Comparison of ENCODE assay signal across 2 cellular contexts in the genomic region with DNA sequence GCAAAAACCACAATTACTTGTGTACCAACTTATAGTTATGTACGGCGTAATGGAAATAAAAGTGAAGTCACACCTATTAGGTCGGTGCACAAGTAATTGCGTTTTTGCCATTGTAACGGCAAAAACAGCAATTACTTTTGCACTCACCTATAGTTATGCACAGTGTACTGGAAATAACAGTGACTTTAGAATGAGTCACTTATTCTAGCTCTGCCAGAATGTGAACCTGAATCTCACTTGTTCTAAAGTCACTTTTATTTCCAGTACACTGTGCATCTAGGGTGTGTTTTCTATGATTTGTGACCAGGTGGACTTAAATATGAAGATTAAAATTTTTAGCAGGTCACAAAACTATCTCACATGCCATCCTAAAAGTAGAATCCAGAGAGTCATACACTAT.
TF ChIP-seq lines count a peak whose summit lies in the region.

No MANE protein-coding gene starts in this region.

TF ChIP-seq in SK-N-SH treated with all-trans-retinoic acid at 6 μM for 48 hours, 23 proteins besides CTCF, POLR2A, EP300 and RAD21 (continued from another document):
- TF ChIP-seq, protein P1, sequence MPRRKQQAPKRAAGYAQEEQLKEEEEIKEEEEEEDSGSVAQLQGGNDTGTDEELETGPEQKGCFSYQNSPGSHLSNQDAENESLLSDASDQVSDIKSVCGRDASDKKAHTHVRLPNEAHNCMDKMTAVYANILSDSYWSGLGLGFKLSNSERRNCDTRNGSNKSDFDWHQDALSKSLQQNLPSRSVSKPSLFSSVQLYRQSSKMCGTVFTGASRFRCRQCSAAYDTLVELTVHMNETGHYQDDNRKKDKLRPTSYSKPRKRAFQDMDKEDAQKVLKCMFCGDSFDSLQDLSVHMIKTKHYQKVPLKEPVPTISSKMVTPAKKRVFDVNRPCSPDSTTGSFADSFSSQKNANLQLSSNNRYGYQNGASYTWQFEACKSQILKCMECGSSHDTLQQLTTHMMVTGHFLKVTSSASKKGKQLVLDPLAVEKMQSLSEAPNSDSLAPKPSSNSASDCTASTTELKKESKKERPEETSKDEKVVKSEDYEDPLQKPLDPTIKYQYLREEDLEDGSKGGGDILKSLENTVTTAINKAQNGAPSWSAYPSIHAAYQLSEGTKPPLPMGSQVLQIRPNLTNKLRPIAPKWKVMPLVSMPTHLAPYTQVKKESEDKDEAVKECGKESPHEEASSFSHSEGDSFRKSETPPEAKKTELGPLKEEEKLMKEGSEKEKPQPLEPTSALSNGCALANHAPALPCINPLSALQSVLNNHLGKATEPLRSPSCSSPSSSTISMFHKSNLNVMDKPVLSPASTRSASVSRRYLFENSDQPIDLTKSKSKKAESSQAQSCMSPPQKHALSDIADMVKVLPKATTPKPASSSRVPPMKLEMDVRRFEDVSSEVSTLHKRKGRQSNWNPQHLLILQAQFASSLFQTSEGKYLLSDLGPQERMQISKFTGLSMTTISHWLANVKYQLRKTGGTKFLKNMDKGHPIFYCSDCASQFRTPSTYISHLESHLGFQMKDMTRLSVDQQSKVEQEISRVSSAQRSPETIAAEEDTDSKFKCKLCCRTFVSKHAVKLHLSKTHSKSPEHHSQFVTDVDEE (CRISPR knock-in tag; IDR thresholded peaks at IDR 0.05), result no peak
- no peak for TF ChIP-seq RARB (CRISPR knock-in tag; IDR thresholded peaks at IDR 0.05)
- no peak for TF ChIP-seq GLIS3 (CRISPR knock-in tag; IDR thresholded peaks at IDR 0.05)
- TF ChIP-seq TCF4 (CRISPR knock-in tag; IDR thresholded peaks at IDR 0.05; ENCODE audit: borderline replicate concordance), result no peak
- TF ChIP-seq OSR1 (CRISPR knock-in tag; IDR thresholded peaks at IDR 0.05), result no peak
- no peak for TF ChIP-seq ZNF70 (CRISPR knock-in tag; IDR thresholded peaks at IDR 0.05)
- no peak for TF ChIP-seq TOX (CRISPR knock-in tag; IDR thresholded peaks at IDR 0.05; ENCODE audit: borderline replicate concordance)
- TF ChIP-seq ZFP30 (CRISPR knock-in tag; IDR thresholded peaks at IDR 0.05), result no peak
- TF ChIP-seq ZNF565 (CRISPR knock-in tag; conservative IDR thresholded peaks at IDR 0.05; ENCODE audit: low read depth), result no peak
- TF ChIP-seq ZFP3 (CRISPR knock-in tag; IDR thresholded peaks at IDR 0.05), result no peak
- no peak for TF ChIP-seq BACH2 (CRISPR knock-in tag; IDR thresholded peaks at IDR 0.05; ENCODE audit: borderline replicate concordance)
- no peak for TF ChIP-seq ESRRG (CRISPR knock-in tag; IDR thresholded peaks at IDR 0.05)
- TF ChIP-seq ZNF8 (CRISPR knock-in tag; IDR thresholded peaks at IDR 0.05), result no peak
- no peak for TF ChIP-seq ISL1 (CRISPR knock-in tag; IDR thresholded peaks at IDR 0.05)
- TF ChIP-seq, protein P2, sequence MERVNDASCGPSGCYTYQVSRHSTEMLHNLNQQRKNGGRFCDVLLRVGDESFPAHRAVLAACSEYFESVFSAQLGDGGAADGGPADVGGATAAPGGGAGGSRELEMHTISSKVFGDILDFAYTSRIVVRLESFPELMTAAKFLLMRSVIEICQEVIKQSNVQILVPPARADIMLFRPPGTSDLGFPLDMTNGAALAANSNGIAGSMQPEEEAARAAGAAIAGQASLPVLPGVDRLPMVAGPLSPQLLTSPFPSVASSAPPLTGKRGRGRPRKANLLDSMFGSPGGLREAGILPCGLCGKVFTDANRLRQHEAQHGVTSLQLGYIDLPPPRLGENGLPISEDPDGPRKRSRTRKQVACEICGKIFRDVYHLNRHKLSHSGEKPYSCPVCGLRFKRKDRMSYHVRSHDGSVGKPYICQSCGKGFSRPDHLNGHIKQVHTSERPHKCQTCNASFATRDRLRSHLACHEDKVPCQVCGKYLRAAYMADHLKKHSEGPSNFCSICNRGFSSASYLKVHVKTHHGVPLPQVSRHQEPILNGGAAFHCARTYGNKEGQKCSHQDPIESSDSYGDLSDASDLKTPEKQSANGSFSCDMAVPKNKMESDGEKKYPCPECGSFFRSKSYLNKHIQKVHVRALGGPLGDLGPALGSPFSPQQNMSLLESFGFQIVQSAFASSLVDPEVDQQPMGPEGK (CRISPR knock-in tag; IDR thresholded peaks at IDR 0.05; ENCODE audit: borderline replicate concordance), result no peak
- no peak for TF ChIP-seq PPARA (CRISPR knock-in tag; IDR thresholded peaks at IDR 0.05; ENCODE audit: borderline replicate concordance)

TF ChIP-seq in SK-N-SH, 30 proteins besides CTCF, POLR2A, EP300 and RAD21 (continued from another document):
- TF ChIP-seq, protein P3, sequence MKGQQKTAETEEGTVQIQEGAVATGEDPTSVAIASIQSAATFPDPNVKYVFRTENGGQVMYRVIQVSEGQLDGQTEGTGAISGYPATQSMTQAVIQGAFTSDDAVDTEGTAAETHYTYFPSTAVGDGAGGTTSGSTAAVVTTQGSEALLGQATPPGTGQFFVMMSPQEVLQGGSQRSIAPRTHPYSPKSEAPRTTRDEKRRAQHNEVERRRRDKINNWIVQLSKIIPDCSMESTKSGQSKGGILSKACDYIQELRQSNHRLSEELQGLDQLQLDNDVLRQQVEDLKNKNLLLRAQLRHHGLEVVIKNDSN (IDR thresholded peaks at IDR 0.05; ENCODE audit: borderline replicate concordance, low read depth), result no peak
- TF ChIP-seq GABPA (IDR thresholded peaks at IDR 0.05; ENCODE audit: low read depth) (no peak), GATA2 (CRISPR knock-in tag; IDR thresholded peaks at IDR 0.05) (no peak), NRF1 (IDR thresholded peaks at IDR 0.05; ENCODE audit: low read depth, low read length) (no peak), CHD2 (IDR thresholded peaks at IDR 0.05; ENCODE audit: low read length, partially characterized antibody) (no peak), MEF2A (IDR thresholded peaks at IDR 0.05; ENCODE audit: borderline replicate concordance, low read depth) (no peak), RFX5 (IDR thresholded peaks at IDR 0.05; ENCODE audit: low read length) (no peak), SMC3 (IDR thresholded peaks at IDR 0.05; ENCODE audit: low read depth, low read length) (no peak), RXRA (IDR thresholded peaks at IDR 0.05; ENCODE audit: borderline replicate concordance, low read depth) (no peak), TEAD4 (IDR thresholded peaks at IDR 0.05; ENCODE audit: borderline replicate concordance, insufficient read depth) (no peak)
- TF ChIP-seq, protein P4, sequence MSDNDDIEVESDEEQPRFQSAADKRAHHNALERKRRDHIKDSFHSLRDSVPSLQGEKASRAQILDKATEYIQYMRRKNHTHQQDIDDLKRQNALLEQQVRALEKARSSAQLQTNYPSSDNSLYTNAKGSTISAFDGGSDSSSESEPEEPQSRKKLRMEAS (IDR thresholded peaks at IDR 0.05; ENCODE audit: low read depth), result no peak
- TF ChIP-seq, protein P5, sequence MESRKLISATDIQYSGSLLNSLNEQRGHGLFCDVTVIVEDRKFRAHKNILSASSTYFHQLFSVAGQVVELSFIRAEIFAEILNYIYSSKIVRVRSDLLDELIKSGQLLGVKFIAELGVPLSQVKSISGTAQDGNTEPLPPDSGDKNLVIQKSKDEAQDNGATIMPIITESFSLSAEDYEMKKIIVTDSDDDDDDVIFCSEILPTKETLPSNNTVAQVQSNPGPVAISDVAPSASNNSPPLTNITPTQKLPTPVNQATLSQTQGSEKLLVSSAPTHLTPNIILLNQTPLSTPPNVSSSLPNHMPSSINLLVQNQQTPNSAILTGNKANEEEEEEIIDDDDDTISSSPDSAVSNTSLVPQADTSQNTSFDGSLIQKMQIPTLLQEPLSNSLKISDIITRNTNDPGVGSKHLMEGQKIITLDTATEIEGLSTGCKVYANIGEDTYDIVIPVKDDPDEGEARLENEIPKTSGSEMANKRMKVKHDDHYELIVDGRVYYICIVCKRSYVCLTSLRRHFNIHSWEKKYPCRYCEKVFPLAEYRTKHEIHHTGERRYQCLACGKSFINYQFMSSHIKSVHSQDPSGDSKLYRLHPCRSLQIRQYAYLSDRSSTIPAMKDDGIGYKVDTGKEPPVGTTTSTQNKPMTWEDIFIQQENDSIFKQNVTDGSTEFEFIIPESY (IDR thresholded peaks at IDR 0.05; ENCODE audit: borderline replicate concordance, low read depth), result no peak
